31 cellular contexts compared by ENCODE assay signal in genomic region chr15:40863660-40864285, GRCh38. TPM values are rescaled to one million over a fixed set of nuclear protein-coding genes. Genes with fewer than 3 reads are reported as not detected.
DNase-seq lines count a peak whose midpoint lies in the region; ATAC-seq and TF ChIP-seq lines count a peak whose summit lies in the region.
"Had no signal": no experiment of that assay in that cellular context is flagged by ENCODE, and none has a peak within 500 bp of the region (broad histone marks: within the 10 kb centered on the region; RNA-seq: fewer than 3 reads in every experiment).

No MANE protein-coding gene starts in this region.

- H3K36me3 ChIP-seq in stomach, result no peaks in the 10 kb centered on the region
- H3K36me3 ChIP-seq in CD8-positive, alpha-beta T cell (ENCODE audit: insufficient read depth, low read length), result no peaks in the 10 kb centered on the region
- H3K36me3 ChIP-seq: left lung, upper lobe of left lung had no signal

- H3K36me3 Mint-ChIP-seq in CD8-positive, alpha-beta T cell, result no peaks in the 10 kb centered on the region
- H3K36me3 Mint-ChIP-seq: naive thymus-derived CD4-positive, alpha-beta T cell; WTC11 had no signal

- intact Hi-C loops in stomach (cut with DNase I; ENCODE audit: low total_unique reads), result no loop called here
- intact Hi-C loops in CD8-positive, alpha-beta T cell (cut with DNase I, micrococcal nuclease), result no loop called here

- no peak for TF ChIP-seq CTCF in fibroblast of the aortic adventitia (IDR thresholded peaks at IDR 0.05; ENCODE audit: insufficient read depth, low read length)
- TF ChIP-seq CTCF in stomach (IDR thresholded peaks at IDR 0.05), result no peak
- TF ChIP-seq CTCF in CD8-positive, alpha-beta T cell (IDR thresholded peaks at IDR 0.05), result no peak

- 25 to 63% (median 35%) methylated on average over 2 to 4 of the region's 4 CpGs for WGBS in stomach, 5 donors

- DNase-seq in NCI-H69 (lab: John Stamatoyannopoulos, UW), result peak; percentile 51
- peak; percentile 18 for DNase-seq in fibroblast of the aortic adventitia (ENCODE audit: low read depth)
- DNase-seq in stomach, result peak; percentile 44
- no peak for DNase-seq in DMS114 treated with DMSO at 0.1 percent for 48 hours (lab: John Stamatoyannopoulos, UW; ENCODE audit: unreplicated experiment)
- no peak for DNase-seq in stimulated activated CD4-positive, alpha-beta T cell treated with anti-CD3 and anti-CD28 coated beads, Interleukin-4, amount 100 ng/mL, for 4 hours
- no peak for DNase-seq in CD8-positive, alpha-beta T cell
- DNase-seq: activated CD4-positive, alpha-beta T cell treated with anti-CD3 and anti-CD28 coated beads, Interleukin-2, amount 10 ng/mL, durations not matched to agents 7 days and 5 days; activated gamma-delta T cell treated with Interleukin-2 at 50 U/mL for 16 hours; activated T-cell treated with anti-CD3 and anti-CD28 coated beads, Interleukin-2, amount 50 U/mL, for 4 hours; central memory CD4-positive, alpha-beta T cell; COR-L47; endodermal cell; GOT3; left lung; naive thymus-derived CD4-positive, alpha-beta T cell; NCI-H1048; NCI-H1694 treated with DMSO at 0.1 percent for 48 hours; NCI-H526 treated with DMSO at 0.1 percent for 48 hours; nucleus accumbens; SIG-M5; T1000 had no signal

- peak overlapping the region in 3 of 5 donors; percentile 7 to 63 (median 15) for H3K27ac ChIP-seq in stomach
- no peak overlapping the region for H3K27ac ChIP-seq in CD8-positive, alpha-beta T cell (ENCODE audit: low read depth, low read length)
- H3K27ac ChIP-seq: BLaER1 treated with 17β-estradiol and CSF1 and Interleukin-3, amounts not matched to agents 10 nM and 100 nM; left lung; upper lobe of left lung had no signal

- TF ChIP-seq EP300 in stomach (IDR thresholded peaks at IDR 0.05), result no peak

- POLR2A ChIA-PET in CD8-positive, alpha-beta T cell (lab: Charles Lee), result interaction anchor here (1.1 kb wide), 1 partner anchor 10 kb away, joined by 3 read pairs; the partner anchor contains the start of gene RHOV

- H3K4me1 Mint-ChIP-seq in CD8-positive, alpha-beta T cell (ENCODE audit: low read depth), result no peaks in the 10 kb centered on the region

- no peak overlapping the region for H3K27ac Mint-ChIP-seq in CD8-positive, alpha-beta T cell
- H3K27ac Mint-ChIP-seq: activated CD4-positive, alpha-beta T cell treated with anti-CD3 and anti-CD28 coated beads, Interleukin-2, amount 10 ng/mL, durations not matched to agents 7 days and 5 days; dendritic cell treated with granulocyte-macrophage colony-stimulating factor and Interleukin-4, amounts not matched to agents 40 ng/mL and 50 ng/mL, for 4 days; endodermal cell; WTC11 had no signal

- no peak overlapping the region for H3K4me3 ChIP-seq in fibroblast of the aortic adventitia (ENCODE audit: low read depth, low read length)
- H3K4me3 ChIP-seq in stomach, result no peak overlapping the region
- H3K4me3 ChIP-seq in CD8-positive, alpha-beta T cell (ENCODE audit: low read depth, low read length), result no peak overlapping the region
- H3K4me3 ChIP-seq: BLaER1 treated with 17β-estradiol and CSF1 and Interleukin-3, amounts not matched to agents 10 nM and 100 nM; left lung; upper lobe of left lung had no signal

- H3K4me3 Mint-ChIP-seq in CD8-positive, alpha-beta T cell, result no peak overlapping the region
- H3K4me3 Mint-ChIP-seq: activated CD4-positive, alpha-beta T cell treated with anti-CD3 and anti-CD28 coated beads, Interleukin-2, amount 10 ng/mL, durations not matched to agents 7 days and 5 days; activated T-cell treated with anti-CD3 and anti-CD28 coated beads, Interleukin-2, amount 50 U/mL, for 4 hours; dendritic cell treated with granulocyte-macrophage colony-stimulating factor and Interleukin-4, amounts not matched to agents 40 ng/mL and 50 ng/mL, for 4 days; endodermal cell; naive thymus-derived CD4-positive, alpha-beta T cell; WTC11 had no signal

- no peaks in the 10 kb centered on the region for H3K9me3 Mint-ChIP-seq in CD8-positive, alpha-beta T cell
- H3K9me3 Mint-ChIP-seq: activated CD4-positive, alpha-beta T cell treated with anti-CD3 and anti-CD28 coated beads, Interleukin-2, amount 10 ng/mL, durations not matched to agents 7 days and 5 days; activated T-cell treated with anti-CD3 and anti-CD28 coated beads, Interleukin-2, amount 50 U/mL, for 4 hours; dendritic cell treated with granulocyte-macrophage colony-stimulating factor and Interleukin-4, amounts not matched to agents 40 ng/mL and 50 ng/mL, for 4 days; endodermal cell; naive thymus-derived CD4-positive, alpha-beta T cell; WTC11 had no signal

- peaks cover 0 to 23% (median 8%) of the 10 kb centered on the region in 4 donors for H3K4me1 ChIP-seq in stomach
- H3K4me1 ChIP-seq in CD8-positive, alpha-beta T cell (ENCODE audit: insufficient read depth, low read length), result no peaks in the 10 kb centered on the region

- no peak for TF ChIP-seq POLR2A in stomach (IDR thresholded peaks at IDR 0.05)

- no peak for ATAC-seq in CD8-positive, alpha-beta T cell
- ATAC-seq: activated T-cell treated with anti-CD3 and anti-CD28 coated beads, Interleukin-2, amount 50 U/mL, for 4 hours; left lung; naive thymus-derived CD4-positive, alpha-beta T cell; Panc1; WTC11 had no signal

- CTCF ChIA-PET in CD8-positive, alpha-beta T cell (lab: Charles Lee), result interaction anchor here (0.6 to 7.1 kb wide), 3 partner anchors 10 to 327 kb away, joined by 3 to 136 read pairs (median 6); partner anchors contain the start of gene RHOV

- peaks cover 0 to 17% (median 0%) of the 10 kb centered on the region in 3 donors for H3K27me3 ChIP-seq in stomach
- no peaks in the 10 kb centered on the region for H3K27me3 ChIP-seq in CD8-positive, alpha-beta T cell (ENCODE audit: insufficient read depth, low read length)
- H3K27me3 ChIP-seq: BLaER1 treated with 17β-estradiol and CSF1 and Interleukin-3, amounts not matched to agents 10 nM and 100 nM; left lung; upper lobe of left lung had no signal

- no peaks in the 10 kb centered on the region for H3K9me3 ChIP-seq in stomach
- H3K9me3 ChIP-seq in CD8-positive, alpha-beta T cell (ENCODE audit: low read length), result no peaks in the 10 kb centered on the region
- H3K9me3 ChIP-seq: BLaER1 treated with 17β-estradiol and CSF1 and Interleukin-3, amounts not matched to agents 10 nM and 100 nM; left lung; upper lobe of left lung had no signal

- peaks cover 2% of the 10 kb centered on the region for H3K27me3 Mint-ChIP-seq in CD8-positive, alpha-beta T cell (ENCODE audit: low read depth)
- H3K27me3 Mint-ChIP-seq: dendritic cell treated with granulocyte-macrophage colony-stimulating factor and Interleukin-4, amounts not matched to agents 40 ng/mL and 50 ng/mL, for 4 days had no signal

RNA-seq across cellular contexts. Expression of gene RHOV, which starts 10.3 kb away (rescaled TPM):
- total RNA-seq in fibroblast of the aortic adventitia (ENCODE audit: low replicate concordance) (0.82 TPM in 1 of 2 replicates, not detected in the other), stomach (1 to 10 TPM in 4 of 5 donors, not detected in 1; 1.3 to 3.2 (median 1.7) TPM)
- polyA plus RNA-seq in stomach, result 10 to 100 TPM in 1 of 3 donors, 1 to 10 TPM in 2; 1.2 to 87.8 (median 1.4) TPM
- total RNA-seq in CD8-positive, alpha-beta T cell, result under 1 TPM; 0.24 to 0.25 TPM
- total RNA-seq: activated CD4-positive, alpha-beta T cell treated with anti-CD3 and anti-CD28 coated beads, Interleukin-2, amount 10 ng/mL, durations not matched to agents 7 days and 5 days; fibroblast of lung; mesenteric fat pad had no signal
- polyA plus RNA-seq: fibroblast of lung; naive thymus-derived CD4-positive, alpha-beta T cell had no signal

RNA-seq across cellular contexts. Expression of gene SPINT1, which starts 19.9 kb away (rescaled TPM):
- total RNA-seq in fibroblast of the aortic adventitia (ENCODE audit: low replicate concordance), result not detected in 2 replicates
- total RNA-seq in stomach, result 100 to 1,000 TPM in 4 of 5 donors, 10 to 100 TPM in 1; 58.6 to 394 (median 178) TPM
- polyA plus RNA-seq in stomach, result 10 to 100 TPM; 16.8 to 76.8 (median 52.3) TPM
- under 1 TPM; 0.14 to 0.54 TPM for total RNA-seq in CD8-positive, alpha-beta T cell

RNA-seq across cellular contexts. Expression of gene VPS18, which starts 30.5 kb away (rescaled TPM):
- total RNA-seq in fibroblast of the aortic adventitia (ENCODE audit: low replicate concordance) (32.2 and 57.4 TPM in 2 replicates), stomach (10 to 100 TPM in 4 of 5 donors, 1 to 10 TPM in 1; 1.8 to 24.2 (median 20.3) TPM)
- 10 to 100 TPM in 1 of 3 donors, 1 to 10 TPM in 2; 5.7 to 10.8 (median 6.1) TPM for polyA plus RNA-seq in stomach
- 10 to 100 TPM; 21.7 to 23.6 TPM for total RNA-seq in CD8-positive, alpha-beta T cell

RNA-seq across cellular contexts. Expression of gene PPP1R14D, which starts 35.3 kb away (rescaled TPM):
- total RNA-seq in fibroblast of the aortic adventitia (ENCODE audit: low replicate concordance) (not detected in 2 replicates), stomach (10 to 100 TPM in 1 of 5 donors, 1 to 10 TPM in 1, not detected in 3; 2.2 to 20.0 TPM)
- 1 to 10 TPM in 2 of 3 donors, under 1 TPM in 1; 0.63 to 4.1 (median 1.4) TPM for polyA plus RNA-seq in stomach
- not detected for total RNA-seq in CD8-positive, alpha-beta T cell
- total RNA-seq: activated CD4-positive, alpha-beta T cell treated with anti-CD3 and anti-CD28 coated beads, Interleukin-2, amount 10 ng/mL, durations not matched to agents 7 days and 5 days; activated T-cell treated with anti-CD3 and anti-CD28 coated beads, Interleukin-2, amount 50 U/mL, for 4 hours; endodermal cell; fibroblast of lung; glomerular endothelial cell; mesenteric fat pad; naive thymus-derived CD4-positive, alpha-beta T cell; skeletal muscle tissue; WTC11 had no signal
- polyA plus RNA-seq: AG04450; fibroblast of lung; naive thymus-derived CD4-positive, alpha-beta T cell had no signal

RNA-seq across cellular contexts. Expression of gene DNAJC17, which starts 56.5 kb away (rescaled TPM):
- total RNA-seq in fibroblast of the aortic adventitia (ENCODE audit: low replicate concordance) (21.6 and 33.5 TPM in 2 replicates), stomach (10 to 100 TPM; 11.0 to 64.2 (median 22.9) TPM)
- polyA plus RNA-seq in stomach, result 10 to 100 TPM; 33.6 to 66.7 (median 53.9) TPM
- total RNA-seq in CD8-positive, alpha-beta T cell, result 10 to 100 TPM; 11.2 to 11.9 TPM

Comparison
In these comparisons a context has a peak if more than half of its experiments do, and no peak if none do; other contexts are left out.
1. DNase-seq: peak in NCI-H69 (single experiment), fibroblast of the aortic adventitia (single experiment) and stomach (single experiment); none in DMS114 treated with DMSO at 0.1 percent for 48 hours (single experiment), stimulated activated CD4-positive, alpha-beta T cell treated with anti-CD3 and anti-CD28 coated beads, Interleukin-4, amount 100 ng/mL, for 4 hours (0 of 2) and CD8-positive, alpha-beta T cell (0 of 7).
2. RNA of gene SPINT1, which starts 19.9 kb away (total RNA-seq): 58.6 to 394 TPM in stomach; 0.14 to 0.54 TPM in CD8-positive, alpha-beta T cell and not detected in fibroblast of the aortic adventitia; every median in the first group is over 10 times any median in the second.